Comparison of ENCODE assay signal across 8 cellular contexts in genomic region chr17:36756695-36757094, GRCh38.
"Had no signal": no experiment of that assay in that cellular context is flagged by ENCODE, and none has a peak within 500 bp of the region (broad histone marks: within the 10 kb centered on the region; RNA-seq: fewer than 3 reads in every experiment).

No MANE protein-coding gene starts in this region.

- H3K9me3 ChIP-seq: HAP-1 had no signal

- H3K4me3 ChIP-seq: GM23338, HAP-1 had no signal

- H3K27ac Mint-ChIP-seq: GM23338, IgD-negative memory B cell had no signal

- H3K36me3 ChIP-seq: HAP-1 had no signal

- FAIRE-seq: H1, HTR-8/SVneo had no signal

- ATAC-seq: GM23338, HCT116 had no signal

- H2AFZ ChIP-seq: GM23338 had no signal

- H3K4me2 ChIP-seq: GM23338 had no signal

- DNase-seq: H7, KG1 had no signal

- H3K4me3 Mint-ChIP-seq: GM23338, IgD-negative memory B cell had no signal

- H3K4me1 ChIP-seq: HAP-1 had no signal
